ENCODE assay signal across 22 cellular contexts in genomic region chr15:32952062-32952461, GRCh38.
"Had no signal": no experiment of that assay in that cellular context is flagged by ENCODE, and none has a peak within 500 bp of the region (broad histone marks: within the 10 kb centered on the region; RNA-seq: fewer than 3 reads in every experiment).

No MANE protein-coding gene starts in this region.

- H3K9me3 Mint-ChIP-seq: activated CD4-positive, alpha-beta memory T cell treated with anti-CD3 and anti-CD28 coated beads, Interleukin-2, amount 10 ng/mL, durations not matched to agents 7 days and 5 days; central memory CD8-positive, alpha-beta T cell; T-helper 2 cell treated with Interferon-gamma antibody and Interleukin-4, amounts not matched to agents 5 μg/mL and 100 μg/mL, for 36 hours; WTC11 had no signal

- H3K4me1 Mint-ChIP-seq: activated CD4-positive, alpha-beta memory T cell treated with anti-CD3 and anti-CD28 coated beads, Interleukin-2, amount 10 ng/mL, durations not matched to agents 7 days and 5 days; activated CD8-positive, alpha-beta memory T cell treated with anti-CD3 and anti-CD28 coated beads, Interleukin-2, amount 10 ng/mL, durations not matched to agents 7 days and 5 days; central memory CD8-positive, alpha-beta T cell had no signal

- H3K4me1 ChIP-seq: ascending aorta, left ventricle myocardium inferior, pancreas had no signal

- H3K27me3 Mint-ChIP-seq: activated CD4-positive, alpha-beta memory T cell treated with anti-CD3 and anti-CD28 coated beads, Interleukin-2, amount 10 ng/mL, durations not matched to agents 7 days and 5 days; activated CD8-positive, alpha-beta memory T cell treated with anti-CD3 and anti-CD28 coated beads, Interleukin-2, amount 10 ng/mL, durations not matched to agents 7 days and 5 days; central memory CD8-positive, alpha-beta T cell had no signal

- H3K27ac ChIP-seq: ascending aorta, coronary artery, heart right ventricle, left ventricle myocardium inferior, pancreas, stomach had no signal

- H3K36me3 ChIP-seq: ascending aorta, heart right ventricle, left ventricle myocardium inferior, pancreas, stomach had no signal

- H3K4me3 ChIP-seq: ascending aorta, coronary artery, heart right ventricle, left ventricle myocardium inferior, pancreas, smooth muscle cell, stomach had no signal

- H3K9me3 ChIP-seq: ascending aorta, pancreas, stomach had no signal

- DNase-seq: activated CD4-positive, alpha-beta memory T cell treated with anti-CD3 and anti-CD28 coated beads, Interleukin-2, amount 10 ng/mL, durations not matched to agents 7 days and 5 days; activated CD4-positive, alpha-beta T cell treated with anti-CD3 and anti-CD28 coated beads for 4 hours; activated CD8-positive, alpha-beta memory T cell treated with anti-CD3 and anti-CD28 coated beads, Interleukin-2, amount 10 ng/mL, durations not matched to agents 7 days and 5 days; activated effector memory CD4-positive, alpha-beta T cell treated with anti-CD3 and anti-CD28 coated beads, Interleukin-2, amount 50 U/mL, for 16 hours; activated naive CD4-positive, alpha-beta T cell treated with anti-CD3 and anti-CD28 coated beads, Interleukin-2, amount 50 U/mL, for 16 hours; erythroblast; heart right ventricle; kidney glomerular epithelial cell; left ventricle myocardium inferior; mammary epithelial cell; naive B cell; pancreas; stimulated activated CD4-positive, alpha-beta T cell treated with anti-CD3 and anti-CD28 coated beads, Interleukin-4, amount 100 ng/mL, for 1 hour; stomach had no signal

- H3K36me3 Mint-ChIP-seq: activated CD8-positive, alpha-beta memory T cell treated with anti-CD3 and anti-CD28 coated beads, Interleukin-2, amount 10 ng/mL, durations not matched to agents 7 days and 5 days; naive B cell; WTC11 had no signal

- H3K27ac Mint-ChIP-seq: activated CD4-positive, alpha-beta memory T cell treated with anti-CD3 and anti-CD28 coated beads, Interleukin-2, amount 10 ng/mL, durations not matched to agents 7 days and 5 days; activated CD8-positive, alpha-beta memory T cell treated with anti-CD3 and anti-CD28 coated beads, Interleukin-2, amount 10 ng/mL, durations not matched to agents 7 days and 5 days; naive B cell; T-helper 2 cell treated with Interferon-gamma antibody and Interleukin-4, amounts not matched to agents 5 μg/mL and 100 μg/mL, for 36 hours had no signal

- FAIRE-seq: endometrium, pancreas, TTC549 had no signal

- H3K27me3 ChIP-seq: ascending aorta, heart right ventricle, pancreas, stomach had no signal

- H3K4me2 ChIP-seq: smooth muscle cell had no signal

- H3K4me3 Mint-ChIP-seq: activated CD4-positive, alpha-beta memory T cell treated with anti-CD3 and anti-CD28 coated beads, Interleukin-2, amount 10 ng/mL, durations not matched to agents 7 days and 5 days; activated CD8-positive, alpha-beta memory T cell treated with anti-CD3 and anti-CD28 coated beads, Interleukin-2, amount 10 ng/mL, durations not matched to agents 7 days and 5 days; central memory CD8-positive, alpha-beta T cell; naive B cell; T-helper 2 cell treated with Interferon-gamma antibody and Interleukin-4, amounts not matched to agents 5 μg/mL and 100 μg/mL, for 36 hours had no signal
